ENCODE assay signal across 22 cellular contexts in the genomic region with DNA sequence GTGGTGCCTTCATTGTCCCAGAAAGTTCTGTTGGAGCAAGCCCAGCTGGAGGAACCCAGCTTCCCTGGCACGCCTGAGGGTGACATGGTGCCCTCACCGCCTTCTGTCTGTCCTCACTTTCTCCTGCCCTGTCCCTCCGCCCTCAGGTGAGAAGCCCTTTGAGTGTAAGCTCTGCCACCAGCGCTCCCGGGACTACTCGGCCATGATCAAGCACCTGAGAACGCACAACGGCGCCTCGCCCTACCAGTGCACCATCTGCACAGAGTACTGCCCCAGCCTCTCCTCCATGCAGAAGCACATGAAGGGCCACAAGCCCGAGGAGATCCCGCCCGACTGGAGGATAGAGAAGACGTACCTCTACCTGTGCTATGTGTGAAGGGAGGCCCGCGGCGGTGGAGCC. TPM values are rescaled to one million over a fixed set of nuclear protein-coding genes. Genes with fewer than 3 reads are reported as not detected.
DNase-seq lines count a peak whose midpoint lies in the region; ATAC-seq and TF ChIP-seq lines count a peak whose summit lies in the region.
"Had no signal": no experiment of that assay in that cellular context is flagged by ENCODE, and none has a peak within 500 bp of the region (broad histone marks: within the 10 kb centered on the region; RNA-seq: fewer than 3 reads in every experiment).

No MANE protein-coding gene starts in this region.

- H3K36me3 Mint-ChIP-seq in glutamatergic neuron (ENCODE audit: unreplicated experiment), result peaks cover 5% of the 10 kb centered on the region
- H3K36me3 Mint-ChIP-seq: IgD-negative memory B cell had no signal

- H3K4me1 ChIP-seq in left ventricle myocardium inferior (peaks cover 46% of the 10 kb centered on the region), mesendoderm (ENCODE audit: control insufficient read depth, low read depth, low read length) (peaks cover 2% of the 10 kb centered on the region), sigmoid colon (peaks cover 0 to 5% (median 2%) of the 10 kb centered on the region in 4 donors), adrenal gland (replicated peaks in 1 of 2) (peaks cover 0 to 10% of the 10 kb centered on the region in 2 donors)
- H3K4me1 ChIP-seq: Caco-2 had no signal

- no peak overlapping the region for H3K4me2 ChIP-seq in mesendoderm (ENCODE audit: low read length)

- H3K79me2 ChIP-seq in mesendoderm (ENCODE audit: control insufficient read depth, insufficient read depth, low read length), result no peaks in the 10 kb centered on the region

- H3K23ac ChIP-seq in mesendoderm (ENCODE audit: low read length), result peak overlapping the region; percentile 20

- TF ChIP-seq POLR2A in sigmoid colon (IDR thresholded peaks at IDR 0.05), result no peak
- TF ChIP-seq POLR2A in adrenal gland (IDR thresholded peaks at IDR 0.05), result no peak

- no peak overlapping the region for H4K8ac ChIP-seq in mesendoderm (ENCODE audit: low read depth, low read length)

- ATAC-seq in left ventricle myocardium superior, result no peak
- ATAC-seq: HCT116, Panc1 had no signal

- no peak overlapping the region for H3K4me3 Mint-ChIP-seq in glutamatergic neuron (ENCODE audit: unreplicated experiment)
- H3K4me3 Mint-ChIP-seq: CD4-positive, alpha-beta T cell had no signal

- no peak overlapping the region for H2BK15ac ChIP-seq in mesendoderm (replicated peaks; ENCODE audit: low read depth)

- H3K9ac ChIP-seq in mesendoderm (ENCODE audit: low read length), result no peak overlapping the region
- H3K9ac ChIP-seq: GM23248 had no signal

- WGBS in mesendoderm (ENCODE audit: extremely low coverage, insufficient coverage, low lambda C conversion rate), result no CpG with 5 or more reads among the region's 17 CpGs
- WGBS in sigmoid colon, 2 donors, result 93 to 96% methylated on average over 17 of the region's 17 CpGs
- WGBS in adrenal gland, 4 donors, result 93 to 98% (median 94%) methylated on average over 17 of the region's 17 CpGs

- H3K27ac ChIP-seq in left ventricle myocardium inferior (replicated peaks) (peak overlapping the region; percentile 75), mesendoderm (ENCODE audit: low read depth, low read length) (no peak overlapping the region), sigmoid colon (peak overlapping the region in 2 of 4 donors; percentile 12 to 55), adrenal gland (no peak overlapping the region)
- H3K27ac ChIP-seq: GM23248 had no signal

- H3K27me3 Mint-ChIP-seq in glutamatergic neuron (ENCODE audit: unreplicated experiment), result peaks cover 3% of the 10 kb centered on the region
- H3K27me3 Mint-ChIP-seq: CD4-positive, alpha-beta T cell had no signal

- H3K36me3 ChIP-seq in left ventricle myocardium inferior, result peaks cover 96% of the 10 kb centered on the region
- no peaks in the 10 kb centered on the region for H3K36me3 ChIP-seq in mesendoderm (ENCODE audit: control insufficient read depth, insufficient read depth, low read length)
- peaks cover 69 to 93% (median 72%) of the 10 kb centered on the region in 4 donors for H3K36me3 ChIP-seq in sigmoid colon
- H3K36me3 ChIP-seq in adrenal gland (replicated peaks in 1 of 2), result peaks cover 0 to 67% of the 10 kb centered on the region in 2 donors

- no peak overlapping the region for H3K27ac Mint-ChIP-seq in glutamatergic neuron (ENCODE audit: unreplicated experiment)
- H3K27ac Mint-ChIP-seq: CD4-positive, alpha-beta T cell had no signal

- no peaks in the 10 kb centered on the region for H3K27me3 ChIP-seq in left ventricle myocardium inferior (ENCODE audit: low read depth)
- no peaks in the 10 kb centered on the region for H3K27me3 ChIP-seq in mesendoderm (ENCODE audit: insufficient read depth, low read length, poor library complexity)
- no peaks in the 10 kb centered on the region for H3K27me3 ChIP-seq in sigmoid colon
- no peaks in the 10 kb centered on the region for H3K27me3 ChIP-seq in adrenal gland

- no peak for TF ChIP-seq EP300 in sigmoid colon (IDR thresholded peaks at IDR 0.05)

- H2BK5ac ChIP-seq in mesendoderm (ENCODE audit: low read length), result no peak overlapping the region

- TF ChIP-seq CTCF in left ventricle myocardium inferior (IDR thresholded peaks at IDR 0.05; ENCODE audit: borderline replicate concordance) (no peak), sigmoid colon (IDR thresholded peaks at IDR 0.05) (no peak), glutamatergic neuron (IDR thresholded peaks at IDR 0.05; ENCODE audit: partially characterized antibody, unreplicated experiment) (no peak), adrenal gland (IDR thresholded peaks at IDR 0.05) (no peak)

- H3K56ac ChIP-seq in mesendoderm (ENCODE audit: low read length), result no peak overlapping the region

- H3K9me3 ChIP-seq in left ventricle myocardium inferior (replicated peaks) (no peaks in the 10 kb centered on the region), sigmoid colon (no peaks in the 10 kb centered on the region), adrenal gland (replicated peaks in 1 of 3) (no peaks in the 10 kb centered on the region)
- H3K9me3 ChIP-seq: Caco-2 had no signal

- no peak overlapping the region for H4K5ac ChIP-seq in mesendoderm (ENCODE audit: low read length)

- H3K4me3 ChIP-seq in left ventricle myocardium inferior (no peak overlapping the region), mesendoderm (ENCODE audit: low read length) (no peak overlapping the region), sigmoid colon (no peak overlapping the region), adrenal gland (no peak overlapping the region)
- H3K4me3 ChIP-seq: GM23248 had no signal

- H3K18ac ChIP-seq in mesendoderm (ENCODE audit: low read length), result no peak overlapping the region

- no peak overlapping the region for H3K4ac ChIP-seq in mesendoderm (ENCODE audit: low read depth, low read length)

- H3K9me3 Mint-ChIP-seq in glutamatergic neuron (ENCODE audit: unreplicated experiment), result peaks cover 6% of the 10 kb centered on the region
- H3K9me3 Mint-ChIP-seq: CD4-positive, alpha-beta T cell had no signal

- no peak for DNase-seq in left ventricle myocardium inferior
- no peak for DNase-seq in left ventricle myocardium superior
- no peak for DNase-seq in mesendoderm
- peak; percentile 74 for DNase-seq in sigmoid colon
- DNase-seq in glutamatergic neuron, result no peak
- no peak for DNase-seq in amniotic stem cell (lab: John Stamatoyannopoulos, UW)
- DNase-seq in adrenal gland, result no peak
- DNase-seq: Caco-2; CD4-positive, alpha-beta T cell; DMS153; GDM1; GM23248; Kasumi-1; MM.1S; NCI-H1092 treated with DMSO at 0.1 percent for 48 hours; NCI-H146; NCI-H2029 treated with DMSO at 0.1 percent for 48 hours; NCI-H2171; Right ventricle myocardium superior had no signal

- no peaks in the 10 kb centered on the region for H3K79me1 ChIP-seq in mesendoderm (ENCODE audit: low read length)

- H2BK120ac ChIP-seq in mesendoderm (ENCODE audit: low read depth, low read length), result no peak overlapping the region

- H3K4me1 Mint-ChIP-seq in glutamatergic neuron (ENCODE audit: low read depth, unreplicated experiment), result peaks cover 29% of the 10 kb centered on the region

- intact Hi-C loops in left ventricle myocardium inferior (cut with micrococcal nuclease) (loop anchor here (10.0 kb wide), 1 partner anchor 75 kb away; no protein-coding TSS in a partner anchor), left ventricle myocardium superior (cut with micrococcal nuclease) (no loop called here), sigmoid colon (cut with DNase I) (no loop called here), adrenal gland (cut with DNase I) (no loop called here)

- H2AK5ac ChIP-seq in mesendoderm (ENCODE audit: low read length), result no peak overlapping the region

RNA-seq across cellular contexts. Expression of a gene that starts 46.0 kb away (rescaled TPM):
- total RNA-seq in left ventricle myocardium inferior (32.6 TPM), left ventricle myocardium superior (26.4 TPM), sigmoid colon (100 to 1,000 TPM; 126 to 960 (median 409) TPM), glutamatergic neuron (ENCODE audit: unreplicated experiment) (3.4 TPM), adrenal gland (100 to 1,000 TPM in 2 of 8 donors, 10 to 100 TPM in 6; 13.6 to 162 (median 77.4) TPM)
- 0.17 TPM for polyA plus RNA-seq in mesendoderm (2013, experiment 1 of 2)
- 0.10 TPM for polyA plus RNA-seq in mesendoderm (2013, experiment 2 of 2)
- polyA plus RNA-seq in sigmoid colon (100 to 1,000 TPM in 2 of 3 donors, 10 to 100 TPM in 1; 28.0 to 208 (median 201) TPM), adrenal gland (100 to 1,000 TPM in 2 of 3 donors, 10 to 100 TPM in 1; 30.6 to 354 (median 128) TPM)
- total RNA-seq: CD4-positive, alpha-beta T cell had no signal
- polyA plus RNA-seq: IgD-negative memory B cell had no signal
